17 cellular contexts compared by ENCODE assay signal in the genomic region with DNA sequence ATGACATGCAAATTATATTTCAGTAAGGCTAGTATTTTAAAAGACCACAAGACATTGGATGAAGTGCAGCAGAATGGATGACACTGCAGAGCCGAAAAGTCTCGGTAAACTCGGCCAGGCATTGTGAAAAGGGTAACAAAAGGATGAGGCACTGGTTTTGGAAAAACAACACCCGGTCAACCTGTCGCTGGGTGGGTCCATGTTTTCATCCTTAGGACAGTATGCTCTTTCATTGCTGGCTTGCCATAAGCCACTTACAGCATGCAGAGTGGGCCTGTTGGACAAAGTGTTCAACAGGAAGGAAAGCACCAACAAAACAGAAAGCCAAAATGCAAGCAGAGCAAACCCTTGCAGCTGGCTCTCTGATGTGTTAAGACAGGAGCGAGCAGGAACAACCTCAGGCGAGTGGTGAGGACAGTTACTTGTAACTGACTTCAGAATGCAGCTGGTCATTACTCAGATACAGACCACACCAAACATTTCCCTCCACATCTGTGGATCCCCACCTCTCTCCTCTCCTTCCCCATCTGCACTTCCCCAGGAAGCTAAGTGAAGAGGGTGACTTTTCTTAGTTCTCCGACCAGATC. TPM values are rescaled to one million over a fixed set of nuclear protein-coding genes. Genes with fewer than 3 reads are reported as not detected.
"Had no signal": no experiment of that assay in that cellular context is flagged by ENCODE, and none has a peak within 500 bp of the region (broad histone marks: within the 10 kb centered on the region; RNA-seq: fewer than 3 reads in every experiment).

No MANE protein-coding gene starts in this region.

- H3K27ac ChIP-seq: neural progenitor cell, thyroid gland, VCaP had no signal

- H3K36me3 ChIP-seq: gastroesophageal sphincter, heart right ventricle, neural progenitor cell, stomach, thyroid gland had no signal

- H3K4me3 ChIP-seq: gastroesophageal sphincter, heart right ventricle, neural progenitor cell, stomach, thyroid gland had no signal

- H3K9me3 ChIP-seq: gastroesophageal sphincter, heart right ventricle, stomach, thyroid gland had no signal

- H3K27ac Mint-ChIP-seq: activated naive CD8-positive, alpha-beta T cell treated with anti-CD3 and anti-CD28 coated beads, Interleukin-2, amount 50 U/mL, for 24 hours; activated T-helper 17 cell treated with anti-CD3 and anti-CD28 coated beads, Interleukin-2, amount 50 U/mL, for 72 hours; neural progenitor cell had no signal

- DNase-seq: activated CD4-positive, alpha-beta T cell treated with anti-CD3 and anti-CD28 coated beads for 1 hour; activated CD4-positive, alpha-beta T cell treated with anti-CD3 and anti-CD28 coated beads, Interleukin-2, amount 50 U/mL, for 48 hours; activated naive CD4-positive, alpha-beta T cell treated with Interleukin-2 at 50 U/mL for 16 hours; activated naive CD8-positive, alpha-beta T cell treated with anti-CD3 and anti-CD28 coated beads, Interleukin-2, amount 50 U/mL, for 24 hours; aorta; heart right ventricle; left cardiac atrium; mammary epithelial cell; stimulated activated CD4-positive, alpha-beta T cell treated with anti-CD3 and anti-CD28 coated beads, Interleukin-1b, Interleukin-23, amount 100 ng/mL, for 48 hours; stomach; T1000; thyroid gland had no signal

- ATAC-seq: activated naive CD8-positive, alpha-beta T cell treated with anti-CD3 and anti-CD28 coated beads, Interleukin-2, amount 50 U/mL, for 24 hours; activated T-helper 17 cell treated with anti-CD3 and anti-CD28 coated beads, Interleukin-2, amount 50 U/mL, for 72 hours; gastroesophageal sphincter; left cardiac atrium had no signal

- H3K27me3 ChIP-seq: gastroesophageal sphincter, heart right ventricle, thyroid gland had no signal

- H3K4me3 Mint-ChIP-seq: activated naive CD8-positive, alpha-beta T cell treated with anti-CD3 and anti-CD28 coated beads, Interleukin-2, amount 50 U/mL, for 24 hours; activated T-helper 17 cell treated with anti-CD3 and anti-CD28 coated beads, Interleukin-2, amount 50 U/mL, for 72 hours; neural progenitor cell had no signal

- H3K36me3 Mint-ChIP-seq: neural progenitor cell had no signal

- H3K9me3 Mint-ChIP-seq: activated naive CD8-positive, alpha-beta T cell treated with anti-CD3 and anti-CD28 coated beads, Interleukin-2, amount 50 U/mL, for 24 hours; activated T-helper 17 cell treated with anti-CD3 and anti-CD28 coated beads, Interleukin-2, amount 50 U/mL, for 72 hours; neural progenitor cell had no signal

RNA-seq across cellular contexts. Expression of a gene that starts 50.9 kb away (rescaled TPM):
- total RNA-seq: dermis microvascular lymphatic vessel endothelial cell had no signal
- polyA plus RNA-seq: mammary epithelial cell had no signal
